Comparison of ENCODE assay signal across 21 cellular contexts in the genomic region with DNA sequence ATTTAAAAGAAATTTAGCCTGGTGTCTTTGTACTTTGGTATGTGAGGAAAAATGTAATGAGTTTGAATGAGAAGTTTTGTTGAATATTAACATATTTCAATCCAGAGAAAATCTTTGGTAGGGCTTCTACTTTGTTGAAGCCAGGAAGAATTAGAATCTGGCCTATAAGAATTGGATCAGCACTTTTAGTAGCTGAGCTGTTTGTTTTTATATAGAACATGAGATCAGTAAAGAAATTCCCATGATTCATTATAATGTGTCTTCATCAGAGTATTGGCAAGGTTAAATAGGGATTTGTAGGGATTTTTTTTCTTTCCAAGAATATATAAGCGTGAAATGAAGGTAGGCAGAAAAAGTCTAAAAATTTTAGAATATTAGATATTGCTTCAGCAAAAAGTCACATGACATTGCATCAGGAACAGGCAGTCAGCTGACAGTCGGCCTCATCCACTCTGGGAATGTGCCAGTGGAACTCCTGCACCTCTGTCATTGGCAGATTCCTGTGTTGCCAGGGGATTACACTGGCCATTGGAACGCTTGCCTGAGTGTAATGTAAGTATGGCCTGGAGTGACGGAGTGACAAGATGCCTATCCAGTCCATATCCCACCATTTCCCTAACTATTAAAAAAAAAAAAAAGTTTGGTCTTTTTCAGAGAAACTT.
DNase-seq lines count a peak whose midpoint lies in the region; ATAC-seq, FAIRE-seq and TF ChIP-seq lines count a peak whose summit lies in the region.
"Had no signal": no experiment of that assay in that cellular context is flagged by ENCODE, and none has a peak within 500 bp of the region (broad histone marks: within the 10 kb centered on the region; RNA-seq: fewer than 3 reads in every experiment).

No MANE protein-coding gene starts in this region.

- peaks cover 20% of the 10 kb centered on the region for H3K4me1 Mint-ChIP-seq in osteocyte (ENCODE audit: unreplicated experiment)
- H3K4me1 Mint-ChIP-seq: activated B cell treated with CpG ODN at 0.5 μM for 24 hours, IgD-negative memory B cell had no signal

- in situ Hi-C loops in K562 (cut with MboI) = no loop called here

- peaks cover 25% of the 10 kb centered on the region for H3K36me3 Mint-ChIP-seq in osteocyte (ENCODE audit: unreplicated experiment)
- H3K36me3 Mint-ChIP-seq: IgD-negative memory B cell had no signal

- TF ChIP-seq RAD21 in K562 (CRISPR knock-in tag; conservative IDR thresholded peaks at IDR 0.05 in 1 of 2, IDR thresholded peaks at IDR 0.05 in 1 of 2) = no peak

- no peak overlapping the region for H3K27ac Mint-ChIP-seq in osteocyte (ENCODE audit: unreplicated experiment)
- H3K27ac Mint-ChIP-seq: activated B cell treated with CpG ODN at 0.5 μM for 24 hours, IgD-negative memory B cell had no signal

- TF ChIP-seq POLR2A in GM12892 (IDR thresholded peaks at IDR 0.05; ENCODE audit: low read depth, low read length) (no peak), K562 (conservative IDR thresholded peaks at IDR 0.05) (no peak)

- no peaks in the 10 kb centered on the region for H4K20me1 ChIP-seq in K562 (replicated peaks; ENCODE audit: control insufficient read depth, insufficient read depth, low read length)

- H3K9me3 ChIP-seq in K562 (replicated peaks; ENCODE audit: control insufficient read depth, insufficient read depth, low read depth, low read length) = no peaks in the 10 kb centered on the region

- no peak for ATAC-seq in K562
- peak; percentile 71 to 79 for ATAC-seq in left cardiac atrium
- ATAC-seq in sciatic nerve = peak; percentile 71
- ATAC-seq in HG02852 (IDR thresholded peaks at IDR 0.05; ENCODE audit: unreplicated experiment) = no peak
- ATAC-seq in HG02759 (IDR thresholded peaks at IDR 0.05; ENCODE audit: unreplicated experiment) = no peak

- TF ChIP-seq EP300 in K562 (IDR thresholded peaks at IDR 0.05; ENCODE audit: low read length) = no peak

- H3K9ac ChIP-seq in K562 (ENCODE audit: insufficient read depth in 1 of 2, low read depth in 2 of 2, low read length in 2 of 2) = no peak overlapping the region

- H3K36me3 ChIP-seq in K562 (ENCODE audit: control insufficient read depth, insufficient read depth, low read length) = peaks cover 23% of the 10 kb centered on the region; the same call in 2 of the 3 replicates

- no peaks in the 10 kb centered on the region for H3K27me3 ChIP-seq in K562 (ENCODE audit: control insufficient read depth in 2 of 2, insufficient read depth in 2 of 2, low read length in 2 of 2)

- H3K4me1 ChIP-seq in K562 (replicated peaks in 1 of 2; ENCODE audit: control insufficient read depth in 2 of 2, insufficient read depth in 2 of 2, low read length in 2 of 2) = no peaks in the 10 kb centered on the region

- TF ChIP-seq CTCF in K562 (IDR thresholded peaks at IDR 0.05 in 2 of 3, conservative IDR thresholded peaks at IDR 0.05 in 1 of 3; ENCODE audit: insufficient read depth in 2 of 3, low read depth in 1 of 3, low read length in 3 of 3) = no peak
- no peak for TF ChIP-seq CTCF in osteocyte (IDR thresholded peaks at IDR 0.05)

- no peak for DNase-seq in GM12892 (ENCODE audit: insufficient read length)
- no peak for DNase-seq in K562 (ENCODE audit: extremely low read depth in 1 of 4, low spot score in 3 of 4)
- DNase-seq in left cardiac atrium = peak; percentile 57
- no peak for DNase-seq in sciatic nerve (ENCODE audit: low spot score)
- DNase-seq in osteocyte (ENCODE audit: extremely low spot score, unreplicated experiment) = no peak
- DNase-seq: activated B cell treated with CpG ODN at 0.5 μM for 24 hours; activated CD4-positive, alpha-beta T cell treated with anti-CD3 and anti-CD28 coated beads, Interleukin-2, amount 50 U/mL, for 4 hours; activated CD8-positive, alpha-beta memory T cell treated with anti-CD3 and anti-CD28 coated beads, Interleukin-2, amount 50 U/mL, for 4 hours; CD4-positive, CD25-positive, alpha-beta regulatory T cell; DMS153; hippocampal formation; NCI-H1417; NCI-H510A; stimulated activated CD4-positive, alpha-beta T cell treated with anti-CD3 and anti-CD28 coated beads, Interleukin-15, amount 100 ng/mL, for 24 hours had no signal

- no peaks in the 10 kb centered on the region for H3K9me1 ChIP-seq in K562 (ENCODE audit: control insufficient read depth, insufficient read depth, low read length)

- no peak overlapping the region for H2AFZ ChIP-seq in K562 (ENCODE audit: low read depth, low read length)

- intact Hi-C loops in K562 (cut with micrococcal nuclease) (no loop called here), left cardiac atrium (cut with DNase I) (loop anchor here in 1 of 2 donors (5.0 kb wide), 1 partner anchor 274 kb away; no protein-coding TSS in a partner anchor), sciatic nerve (cut with DNase I) (loop anchor here (5.0 kb wide), 1 partner anchor 279 kb away; no protein-coding TSS in a partner anchor)

- no peaks in the 10 kb centered on the region for H3K79me2 ChIP-seq in K562 (ENCODE audit: control insufficient read depth, insufficient read depth, low read length)

- no peak overlapping the region for H3K4me2 ChIP-seq in K562 (ENCODE audit: insufficient read depth, low read length)

- CTCF ChIA-PET in K562 (lab: Yijun Ruan, JAX; ENCODE audit: low intra/inter-chr PET ratio) = interaction anchor here (0.8 kb wide), 1 partner anchor 272 kb away, joined by 3 read pairs; no protein-coding TSS in a partner anchor

- no peaks in the 10 kb centered on the region for H3K27me3 Mint-ChIP-seq in osteocyte (ENCODE audit: unreplicated experiment)
- H3K27me3 Mint-ChIP-seq: activated B cell treated with CpG ODN at 0.5 μM for 24 hours; brain; CD4-positive, CD25-positive, alpha-beta regulatory T cell; IgD-negative memory B cell had no signal

- H3K9me3 Mint-ChIP-seq in osteocyte (ENCODE audit: unreplicated experiment) = no peaks in the 10 kb centered on the region
- H3K9me3 Mint-ChIP-seq: activated B cell treated with CpG ODN at 0.5 μM for 24 hours; brain; CD4-positive, CD25-positive, alpha-beta regulatory T cell; IgD-negative memory B cell had no signal

- H3K4me3 ChIP-seq in K562 = no peak overlapping the region

- POLR2A ChIA-PET in K562 (lab: Yijun Ruan, JAX) = no interaction called here

- no peak overlapping the region for H3K4me3 Mint-ChIP-seq in osteocyte (ENCODE audit: unreplicated experiment)
- H3K4me3 Mint-ChIP-seq: activated B cell treated with CpG ODN at 0.5 μM for 24 hours; brain; CD4-positive, CD25-positive, alpha-beta regulatory T cell; IgD-negative memory B cell had no signal

- H3K27ac ChIP-seq in K562 (ENCODE audit: extremely low read depth, low read depth, low read length) = no peak overlapping the region

- FAIRE-seq in GM12892 (lab: Jason Lieb, UNC) (peak; percentile 14), K562 (lab: Jason Lieb, UNC) (no peak)
- FAIRE-seq: H54, islet of Langerhans, RCC 7860 had no signal

- WGBS in K562 (ENCODE audit: insufficient coverage, low coverage, missing lambda C conversion rate) = 82% methylated on average over 4 of the region's 4 CpGs

- BruUV-seq in K562 (replicated peaks; lab: Mats Ljungman, UMichigan) = no TSS peak

TF ChIP-seq in K562, 482 proteins besides CTCF, POLR2A, EP300 and RAD21 (continues in another document):
- TF ChIP-seq RAD51 (IDR thresholded peaks at IDR 0.05; ENCODE audit: borderline replicate concordance, low read depth) = peak; percentile 60; the same call in 1 of the 2 replicates
- TF ChIP-seq, protein P1, sequence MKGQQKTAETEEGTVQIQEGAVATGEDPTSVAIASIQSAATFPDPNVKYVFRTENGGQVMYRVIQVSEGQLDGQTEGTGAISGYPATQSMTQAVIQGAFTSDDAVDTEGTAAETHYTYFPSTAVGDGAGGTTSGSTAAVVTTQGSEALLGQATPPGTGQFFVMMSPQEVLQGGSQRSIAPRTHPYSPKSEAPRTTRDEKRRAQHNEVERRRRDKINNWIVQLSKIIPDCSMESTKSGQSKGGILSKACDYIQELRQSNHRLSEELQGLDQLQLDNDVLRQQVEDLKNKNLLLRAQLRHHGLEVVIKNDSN (CRISPR knock-in tag; IDR thresholded peaks at IDR 0.05) = peak; percentile 34; the same call in 1 of the 2 replicates
- TF ChIP-seq, protein P2, sequence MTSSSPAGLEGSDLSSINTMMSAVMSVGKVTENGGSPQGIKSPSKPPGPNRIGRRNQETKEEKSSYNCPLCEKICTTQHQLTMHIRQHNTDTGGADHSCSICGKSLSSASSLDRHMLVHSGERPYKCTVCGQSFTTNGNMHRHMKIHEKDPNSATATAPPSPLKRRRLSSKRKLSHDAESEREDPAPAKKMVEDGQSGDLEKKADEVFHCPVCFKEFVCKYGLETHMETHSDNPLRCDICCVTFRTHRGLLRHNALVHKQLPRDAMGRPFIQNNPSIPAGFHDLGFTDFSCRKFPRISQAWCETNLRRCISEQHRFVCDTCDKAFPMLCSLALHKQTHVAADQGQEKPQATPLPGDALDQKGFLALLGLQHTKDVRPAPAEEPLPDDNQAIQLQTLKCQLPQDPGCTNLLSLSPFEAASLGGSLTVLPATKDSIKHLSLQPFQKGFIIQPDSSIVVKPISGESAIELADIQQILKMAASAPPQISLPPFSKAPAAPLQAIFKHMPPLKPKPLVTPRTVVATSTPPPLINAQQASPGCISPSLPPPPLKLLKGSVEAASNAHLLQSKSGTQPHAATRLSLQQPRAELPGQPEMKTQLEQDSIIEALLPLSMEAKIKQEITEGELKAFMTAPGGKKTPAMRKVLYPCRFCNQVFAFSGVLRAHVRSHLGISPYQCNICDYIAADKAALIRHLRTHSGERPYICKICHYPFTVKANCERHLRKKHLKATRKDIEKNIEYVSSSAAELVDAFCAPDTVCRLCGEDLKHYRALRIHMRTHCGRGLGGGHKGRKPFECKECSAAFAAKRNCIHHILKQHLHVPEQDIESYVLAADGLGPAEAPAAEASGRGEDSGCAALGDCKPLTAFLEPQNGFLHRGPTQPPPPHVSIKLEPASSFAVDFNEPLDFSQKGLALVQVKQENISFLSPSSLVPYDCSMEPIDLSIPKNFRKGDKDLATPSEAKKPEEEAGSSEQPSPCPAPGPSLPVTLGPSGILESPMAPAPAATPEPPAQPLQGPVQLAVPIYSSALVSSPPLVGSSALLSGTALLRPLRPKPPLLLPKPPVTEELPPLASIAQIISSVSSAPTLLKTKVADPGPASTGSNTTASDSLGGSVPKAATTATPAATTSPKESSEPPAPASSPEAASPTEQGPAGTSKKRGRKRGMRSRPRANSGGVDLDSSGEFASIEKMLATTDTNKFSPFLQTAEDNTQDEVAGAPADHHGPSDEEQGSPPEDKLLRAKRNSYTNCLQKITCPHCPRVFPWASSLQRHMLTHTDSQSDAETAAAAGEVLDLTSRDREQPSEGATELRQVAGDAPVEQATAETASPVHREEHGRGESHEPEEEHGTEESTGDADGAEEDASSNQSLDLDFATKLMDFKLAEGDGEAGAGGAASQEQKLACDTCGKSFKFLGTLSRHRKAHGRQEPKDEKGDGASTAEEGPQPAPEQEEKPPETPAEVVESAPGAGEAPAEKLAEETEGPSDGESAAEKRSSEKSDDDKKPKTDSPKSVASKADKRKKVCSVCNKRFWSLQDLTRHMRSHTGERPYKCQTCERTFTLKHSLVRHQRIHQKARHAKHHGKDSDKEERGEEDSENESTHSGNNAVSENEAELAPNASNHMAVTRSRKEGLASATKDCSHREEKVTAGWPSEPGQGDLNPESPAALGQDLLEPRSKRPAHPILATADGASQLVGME (CRISPR knock-in tag; IDR thresholded peaks at IDR 0.05) = no peak

Comparison
In these comparisons a context has a peak if more than half of its experiments do, and no peak if none do; other contexts are left out.
1. ATAC-seq: peak in left cardiac atrium (2 of 2) and sciatic nerve (single experiment); none in K562 (single experiment), HG02852 (single experiment) and HG02759 (single experiment).